In the genomic region with DNA sequence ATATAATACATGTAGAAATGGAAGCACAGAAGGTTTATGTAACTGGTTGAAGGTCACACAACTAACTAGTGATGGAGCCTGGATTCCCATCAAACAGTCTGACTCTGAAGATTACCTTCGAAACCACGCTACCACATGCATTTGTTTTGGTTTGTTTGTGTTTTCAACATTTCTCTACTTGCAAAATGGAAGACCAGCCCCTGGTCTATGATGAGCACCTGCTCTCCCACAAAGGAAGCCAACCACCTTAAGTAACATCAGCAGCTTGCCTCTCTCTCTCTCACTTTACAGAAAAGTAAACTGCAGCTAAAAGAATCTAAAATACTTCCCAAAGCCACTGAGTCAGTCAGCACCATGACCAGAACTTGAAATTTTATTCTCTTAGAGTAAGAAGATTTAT, we compare ENCODE assay signal across 24 cellular contexts.
"Had no signal": no experiment of that assay in that cellular context is flagged by ENCODE, and none has a peak within 500 bp of the region (broad histone marks: within the 10 kb centered on the region; RNA-seq: fewer than 3 reads in every experiment).

No MANE protein-coding gene starts in this region.

- H3K9me3 ChIP-seq: left ventricle myocardium inferior, neutrophil, right atrium auricular region, right lobe of liver, tibial nerve, uterus had no signal

- H3K4me2 ChIP-seq: neural progenitor cell, smooth muscle cell had no signal

- H3K27me3 ChIP-seq: neural progenitor cell, neutrophil, right atrium auricular region, right lobe of liver, tibial nerve, uterus had no signal

- H3K4me3 ChIP-seq: left ventricle myocardium inferior, lung, neural progenitor cell, right atrium auricular region, right lobe of liver, smooth muscle cell, tibial nerve, uterus had no signal

- H3K4me1 ChIP-seq: left ventricle myocardium inferior, neural progenitor cell, parathyroid adenoma, right atrium auricular region, right lobe of liver, tibial nerve, uterus had no signal

- H3K79me2 ChIP-seq: parathyroid adenoma had no signal

- H2AFZ ChIP-seq: neural progenitor cell, parathyroid adenoma had no signal

- H3K27ac ChIP-seq: left ventricle myocardium inferior, neural progenitor cell, neutrophil, parathyroid adenoma, right atrium auricular region, right lobe of liver, tibial nerve, uterus had no signal

- DNase-seq: islet precursor cell; left ventricle myocardium inferior; mesendoderm; naive B cell; natural killer cell; nephron progenitor cell; occipital lobe; right lobe of liver; stimulated activated CD4-positive, alpha-beta T cell treated with anti-CD3 and anti-CD28 coated beads, Interleukin-1b, Interleukin-23, amount 100 ng/mL, for 48 hours; stimulated activated CD4-positive, alpha-beta T cell treated with anti-CD3 and anti-CD28 coated beads, Interleukin-2, amount 100 ng/mL, for 48 hours; stimulated activated CD4-positive, alpha-beta T cell treated with anti-CD3 and anti-CD28 coated beads, Interleukin-4, amount 100 ng/mL, for 4 hours; stimulated activated CD8-positive, alpha-beta memory T cell treated with anti-CD3 and anti-CD28 coated beads, Interleukin-4, amount 100 ng/mL, for 48 hours; stimulated activated naive CD4-positive, alpha-beta T cell treated with Interleukin-2 at 50 U/mL for 16 hours; stimulated activated naive CD8-positive, alpha-beta T cell treated with anti-CD3 and anti-CD28 coated beads, Interleukin-15, amount 100 ng/mL, for 72 hours; substantia nigra; uterus had no signal

- H3K9ac ChIP-seq: neural progenitor cell, parathyroid adenoma had no signal

- ATAC-seq: natural killer cell; right lobe of liver; stimulated activated memory B cell treated with anti-CD40 and anti-IgM and Interleukin-4, amounts not matched to agents 10 μg/mL and 1 μg/mL and 100 μg/mL, for 72 hours; stimulated activated naive CD8-positive, alpha-beta T cell treated with anti-CD3 and anti-CD28 coated beads, Interleukin-15, amount 100 ng/mL, for 72 hours had no signal

- H3K36me3 ChIP-seq: left ventricle myocardium inferior, neural progenitor cell, neutrophil, right atrium auricular region, right lobe of liver, tibial nerve, uterus had no signal
